ENCODE assay signal across 9 cellular contexts in genomic region chr11:13440100-13440855, GRCh38. TPM values are rescaled to one million over a fixed set of nuclear protein-coding genes. Genes with fewer than 3 reads are reported as not detected.
DNase-seq lines count a peak whose midpoint lies in the region; FAIRE-seq and TF ChIP-seq lines count a peak whose summit lies in the region.
"Had no signal": no experiment of that assay in that cellular context is flagged by ENCODE, and none has a peak within 500 bp of the region (broad histone marks: within the 10 kb centered on the region; RNA-seq: fewer than 3 reads in every experiment).

No MANE protein-coding gene starts in this region.

- H2BK120ac ChIP-seq in H1 (replicated peaks; ENCODE audit: low read depth, low read length) = no peak overlapping the region

- H4K5ac ChIP-seq in H1 (ENCODE audit: insufficient read length, low read depth, low read length) = no peak overlapping the region

- no peak overlapping the region for H3K27ac Mint-ChIP-seq in type B pancreatic cell
- H3K27ac Mint-ChIP-seq in nephron progenitor cell = no peak overlapping the region

- no peak overlapping the region for H4K8ac ChIP-seq in H1 (ENCODE audit: extremely low read depth, insufficient read depth, low read length)

- no peak overlapping the region for H3K14ac ChIP-seq in H1 (ENCODE audit: insufficient read length)

- H3K27me3 Mint-ChIP-seq in type B pancreatic cell (no peaks in the 10 kb centered on the region), nephron progenitor cell (ENCODE audit: low read depth, poor library complexity) (no peaks in the 10 kb centered on the region)

- H3K27me3 ChIP-seq in H1 (replicated peaks in 1 of 4; ENCODE audit: control insufficient read depth in 3 of 4, extremely low read depth in 1 of 4, insufficient read depth in 3 of 4, low read length in 3 of 4) = no peaks in the 10 kb centered on the region

- H2AK5ac ChIP-seq in H1 (ENCODE audit: low read depth, low read length) = no peak overlapping the region

- no peak overlapping the region for H2BK20ac ChIP-seq in H1 (ENCODE audit: low read length)

- no peaks in the 10 kb centered on the region for H3K9me3 ChIP-seq in H1 (ENCODE audit: insufficient read depth in 2 of 2, low read depth in 1 of 2, low read length in 1 of 2)

- H3K23ac ChIP-seq in H1 (ENCODE audit: insufficient read length) = no peak overlapping the region

- H2AFZ ChIP-seq in H1 (ENCODE audit: low read length) = no peak overlapping the region

- H2BK15ac ChIP-seq in H1 (ENCODE audit: low read length) = no peak overlapping the region

- no peak for TF ChIP-seq EP300 in H1 (IDR thresholded peaks at IDR 0.05; ENCODE audit: borderline replicate concordance in 1 of 2, low read depth in 2 of 2, low read length in 2 of 2)

- H2BK5ac ChIP-seq in H1 (ENCODE audit: low read depth, low read length) = no peak overlapping the region

- DNase-seq in GM12892 (ENCODE audit: insufficient read length) (no peak), NCI-H526 (lab: John Stamatoyannopoulos, UW) (peak; percentile 89 to 90), H1 (ENCODE audit: low read depth in 1 of 2, low spot score in 2 of 2) (no peak), middle frontal gyrus (ENCODE audit: extremely low spot score, low spot score) (peak; percentile 74), NCI-H146 treated with DMSO at 0.1 percent for 48 hours (lab: John Stamatoyannopoulos, UW; ENCODE audit: unreplicated experiment) (no peak), type B pancreatic cell (ENCODE audit: extremely low spot score, unreplicated experiment) (no peak), nephron progenitor cell (no peak)
- DNase-seq in stimulated activated CD4-positive, alpha-beta T cell treated with anti-CD3 and anti-CD28 coated beads, Interleukin-2, amount 100 ng/mL, for 24 hours = no peak

- H3K18ac ChIP-seq in H1 (ENCODE audit: extremely low read depth, low read length) = no peak overlapping the region

- TF ChIP-seq RAD21 in H1 (IDR thresholded peaks at IDR 0.05 in 1 of 2, conservative IDR thresholded peaks at IDR 0.05 in 1 of 2; ENCODE audit: low read depth in 2 of 2, low read length in 2 of 2) = no peak

- POLR2A ChIA-PET in H1 (lab: Charles Lee; ENCODE audit: partially characterized antibody) = no interaction called here

- H3K9me3 Mint-ChIP-seq in type B pancreatic cell = no peaks in the 10 kb centered on the region
- no peaks in the 10 kb centered on the region for H3K9me3 Mint-ChIP-seq in nephron progenitor cell
- H3K9me3 Mint-ChIP-seq: neural crest cell had no signal

- CTCF ChIA-PET in H1 (lab: Charles Lee; ENCODE audit: partially characterized antibody) = interaction anchor here (0.7 to 2.3 kb wide), 6 partner anchors 11 to 48 kb away, joined by 3 to 8 read pairs (median 4); no protein-coding TSS in a partner anchor

- H3K4me3 Mint-ChIP-seq in type B pancreatic cell = no peak overlapping the region
- H3K4me3 Mint-ChIP-seq in nephron progenitor cell = no peak overlapping the region
- H3K4me3 Mint-ChIP-seq: neural crest cell had no signal

- no peak overlapping the region for H4K91ac ChIP-seq in H1 (replicated peaks; ENCODE audit: insufficient read length, low read length)

- H3K4me2 ChIP-seq in H1 (ENCODE audit: insufficient read depth in 1 of 2, low read depth in 2 of 2, low read length in 2 of 2) = peak overlapping the region; percentile 16 to 45

- no peak for TF ChIP-seq POLR2A in GM12892 (IDR thresholded peaks at IDR 0.05; ENCODE audit: low read depth, low read length)
- TF ChIP-seq POLR2A in H1 (IDR thresholded peaks at IDR 0.05; ENCODE audit: control extremely low read depth in 1 of 2, low read depth in 2 of 2, low read length in 2 of 2) = no peak

- H4K20me1 ChIP-seq in H1 (replicated peaks in 1 of 2; ENCODE audit: control insufficient read depth in 1 of 2, insufficient read depth in 2 of 2, low read length in 2 of 2) = no peaks in the 10 kb centered on the region

- peaks cover 0 to 10% (median 2%) of the 10 kb centered on the region in 4 experiments; a peak in 2 of 7 replicates for H3K4me1 ChIP-seq in H1 (replicated peaks in 1 of 4; ENCODE audit: control insufficient read depth in 3 of 4, insufficient read depth in 4 of 4, low read length in 3 of 4)

- H3K4me1 Mint-ChIP-seq in type B pancreatic cell (ENCODE audit: unreplicated experiment) (peaks cover 5% of the 10 kb centered on the region), nephron progenitor cell (no peaks in the 10 kb centered on the region)

- H3K36me3 ChIP-seq in H1 (ENCODE audit: control insufficient read depth in 2 of 4, insufficient read depth in 4 of 4, low read length in 3 of 4) = no peaks in the 10 kb centered on the region

- 0 out of 4 replicates have a peak, but pooled peaks cover 0 to 5% of the 10 kb centered on the region in 2 experiments for H3K79me2 ChIP-seq in H1 (ENCODE audit: control insufficient read depth in 1 of 2, insufficient read depth in 2 of 2, low read length in 2 of 2)

- H3K27ac ChIP-seq in H1 (ENCODE audit: low read depth, low read length) = no peak overlapping the region

- 49% methylated on average over 8 of the region's 8 CpGs; no CpG with 5 or more reads in 1 of the 2 experiments for WGBS in H1 (ENCODE audit: extremely low coverage in 1 of 2, insufficient coverage in 1 of 2, insufficient read length in 1 of 2, insufficient replicate concordance in 2 of 2, low coverage in 1 of 2, low lambda C conversion rate in 2 of 2, missing lambda C conversion rate in 1 of 2), 2 experiments

- no peak overlapping the region for H3K4ac ChIP-seq in H1 (replicated peaks; ENCODE audit: insufficient read length, low read depth, low read length)

- no peaks in the 10 kb centered on the region for H3K79me1 ChIP-seq in H1 (ENCODE audit: low read depth, low read length)

- H3K36me3 Mint-ChIP-seq in type B pancreatic cell (no peaks in the 10 kb centered on the region), nephron progenitor cell (ENCODE audit: low read depth) (no peaks in the 10 kb centered on the region)

- no peak overlapping the region for H3K56ac ChIP-seq in H1 (replicated peaks; ENCODE audit: insufficient read length, low read depth, low read length)

- peak overlapping the region in 1 of 4 experiments; percentile 32; a peak in 2 of 8 replicates for H3K4me3 ChIP-seq in H1 (ENCODE audit: extremely low read depth in 1 of 4, insufficient read depth in 2 of 4, low read depth in 3 of 4, low read length in 4 of 4)

- TF ChIP-seq CTCF in H1 (IDR thresholded peaks at IDR 0.05; ENCODE audit: control extremely low read depth in 1 of 3, insufficient read depth in 1 of 3, low read depth in 1 of 3, low read length in 3 of 3) (no peak), type B pancreatic cell (conservative IDR thresholded peaks at IDR 0.05) (no peak), nephron progenitor cell (IDR thresholded peaks at IDR 0.05) (no peak)

- FAIRE-seq in GM12892 (lab: Jason Lieb, UNC) (peak; percentile 74), H1 (lab: Jason Lieb, UNC) (peak; percentile 28)

- no peaks in the 10 kb centered on the region for H3K23me2 ChIP-seq in H1 (ENCODE audit: low read depth, low read length)

- 0 out of 7 replicates have a peak overlapping the region, but pooled peaks of 1 of the 4 experiments have one; percentile 7 for H3K9ac ChIP-seq in H1 (replicated peaks in 1 of 4; ENCODE audit: extremely low read depth in 1 of 4, low read depth in 3 of 4, low read length in 3 of 4)

- H2BK12ac ChIP-seq in H1 (ENCODE audit: low read depth, low read length) = no peak overlapping the region

TF ChIP-seq in H1, 55 proteins besides CTCF, POLR2A, EP300 and RAD21:
- no peak for TF ChIP-seq BACH1 (IDR thresholded peaks at IDR 0.05; ENCODE audit: low read length)
- TF ChIP-seq SP1 (IDR thresholded peaks at IDR 0.05; ENCODE audit: low read depth, low read length) = peak; percentile 70

RNA-seq across cellular contexts. Expression of gene BTBD10, which starts 22.7 kb away (rescaled TPM):
- polyA plus RNA-seq in GM12892 (2012; ENCODE audit: missing spikeins) = 21.4 TPM
- total RNA-seq in H1 (2021; fragmentation: NEBNext Ultra II Directional; extraction: Animal tissue kit (Norgen Biotek cat#: 25700)) = 22.2 TPM in 2 replicates
- polyA plus RNA-seq in H1 (2011; rRNA removed) = 7.8 and 13.8 TPM in 2 replicates
- 17.6 TPM for polyA plus RNA-seq in H1 (2011; cell fraction: cytosol; rRNA removed)
- 8.2 TPM for polyA plus RNA-seq in H1 (2011; cell fraction: nucleus; rRNA removed)
- 15.9 to 30.9 TPM (median 19.3 TPM) in 4 replicates for polyA plus RNA-seq in H1 (2012, experiment 1 of 2)
- 1.7 TPM for polyA plus RNA-seq in H1 (2012, experiment 2 of 2)
- 14.9 TPM for polyA plus RNA-seq in H1 (2013, experiment 1 of 2)
- 14.9 TPM for polyA plus RNA-seq in H1 (2013, experiment 2 of 2)
- polyA minus RNA-seq in H1 (2011; rRNA and poly(A)+ RNA removed) = 32.8 and 54.7 TPM in 2 replicates
- 14.7 TPM for polyA minus RNA-seq in H1 (2011; cell fraction: cytosol; rRNA and poly(A)+ RNA removed)
- polyA minus RNA-seq in H1 (2011; cell fraction: nucleus; rRNA and poly(A)+ RNA removed) = 19.5 TPM
- total RNA-seq in type B pancreatic cell (ENCODE audit: low replicate concordance) = 24.7 and 34.8 TPM in 2 replicates

RNA-seq across cellular contexts. Expression of gene PTH, which starts 55.5 kb away (rescaled TPM):
- polyA plus RNA-seq in GM12892 (2012; ENCODE audit: missing spikeins) = not detected
- total RNA-seq in H1 (2021; fragmentation: NEBNext Ultra II Directional; extraction: Animal tissue kit (Norgen Biotek cat#: 25700)) = not detected in 2 replicates
- polyA plus RNA-seq in H1 (2011; rRNA removed) = not detected in 2 replicates
- polyA plus RNA-seq in H1 (2011; cell fraction: cytosol; rRNA removed) = not detected
- polyA plus RNA-seq in H1 (2011; cell fraction: nucleus; rRNA removed) = not detected
- polyA plus RNA-seq in H1 (2012, experiment 1 of 2) = not detected in 4 replicates
- polyA plus RNA-seq in H1 (2012, experiment 2 of 2) = not detected
- not detected for polyA plus RNA-seq in H1 (2013, experiment 1 of 2)
- polyA plus RNA-seq in H1 (2013, experiment 2 of 2) = not detected
- not detected in 2 replicates for polyA minus RNA-seq in H1 (2011; rRNA and poly(A)+ RNA removed)
- polyA minus RNA-seq in H1 (2011; cell fraction: cytosol; rRNA and poly(A)+ RNA removed) = not detected
- polyA minus RNA-seq in H1 (2011; cell fraction: nucleus; rRNA and poly(A)+ RNA removed) = not detected
- not detected in 2 replicates for total RNA-seq in type B pancreatic cell (ENCODE audit: low replicate concordance)
- total RNA-seq: neural crest cell had no signal

Comparison
In these comparisons a context has a peak if more than half of its experiments do, and no peak if none do; other contexts are left out.
1. DNase-seq: peak in NCI-H526 (2 of 2) and middle frontal gyrus (single experiment); none in GM12892 (single experiment), H1 (0 of 2), NCI-H146 treated with DMSO at 0.1 percent for 48 hours (single experiment), stimulated activated CD4-positive, alpha-beta T cell treated with anti-CD3 and anti-CD28 coated beads, Interleukin-2, amount 100 ng/mL, for 24 hours (0 of 2), type B pancreatic cell (single experiment) and nephron progenitor cell (single experiment).